In genomic region chr7:2044311-2044882, GRCh38 we compare ENCODE assay signal across 27 cellular contexts.
DNase-seq lines count a peak whose midpoint lies in the region; ATAC-seq and TF ChIP-seq lines count a peak whose summit lies in the region.
"Had no signal": no experiment of that assay in that cellular context is flagged by ENCODE, and none has a peak within 500 bp of the region (broad histone marks: within the 10 kb centered on the region; RNA-seq: fewer than 3 reads in every experiment).

No MANE protein-coding gene starts in this region.

- peaks cover 44% of the 10 kb centered on the region for H3K36me3 Mint-ChIP-seq in Caco-2 (ENCODE audit: insufficient read depth, unreplicated experiment)
- peaks cover 19% of the 10 kb centered on the region for H3K36me3 Mint-ChIP-seq in progenitor cell of endocrine pancreas (ENCODE audit: insufficient read depth)
- peaks cover 4% of the 10 kb centered on the region for H3K36me3 Mint-ChIP-seq in activated CD8-positive, alpha-beta memory T cell treated with anti-CD3 and anti-CD28 coated beads, Interleukin-2, amount 10 ng/mL, durations not matched to agents 7 days and 5 days
- H3K36me3 Mint-ChIP-seq: stimulated activated effector memory CD8-positive, alpha-beta T cell treated with anti-CD3 and anti-CD28 coated beads, Interleukin-12 subunit alpha, Interleukin-12 subunit beta, amount 100 ng/mL, for 72 hours had no signal

- H3K27ac Mint-ChIP-seq in Caco-2 (ENCODE audit: unreplicated experiment) (peak overlapping the region; percentile 28), progenitor cell of endocrine pancreas (peak overlapping the region; percentile 62)
- no peak overlapping the region for H3K27ac Mint-ChIP-seq in activated CD8-positive, alpha-beta memory T cell treated with anti-CD3 and anti-CD28 coated beads, Interleukin-2, amount 10 ng/mL, durations not matched to agents 7 days and 5 days
- H3K27ac Mint-ChIP-seq: activated naive CD8-positive, alpha-beta T cell; activated T-helper 17 cell treated with anti-CD3 and anti-CD28 coated beads, Interleukin-2, amount 50 U/mL, for 72 hours; CD4-positive, CD25-positive, alpha-beta regulatory T cell; IgD-negative memory B cell had no signal

- no peak for ATAC-seq in activated CD8-positive, alpha-beta memory T cell treated with anti-CD3 and anti-CD28 coated beads, Interleukin-2, amount 10 ng/mL, durations not matched to agents 7 days and 5 days
- no peak for ATAC-seq in HG02885 (IDR thresholded peaks at IDR 0.05; ENCODE audit: poor library complexity, unreplicated experiment)
- ATAC-seq: activated T-helper 17 cell treated with anti-CD3 and anti-CD28 coated beads, Interleukin-2, amount 50 U/mL, for 72 hours; left lung; SK-N-SH treated with all-trans-retinoic acid at 6 μM for 48 hours; stimulated activated effector memory CD8-positive, alpha-beta T cell treated with anti-CD3 and anti-CD28 coated beads, Interleukin-12 subunit alpha, Interleukin-12 subunit beta, amount 100 ng/mL, for 72 hours had no signal

- CTCF ChIA-PET in A673 (lab: Charles Lee): no interaction called here
- CTCF ChIA-PET in Caco-2 (lab: Charles Lee): no interaction called here
- CTCF ChIA-PET in activated CD8-positive, alpha-beta memory T cell treated with anti-CD3 and anti-CD28 coated beads, Interleukin-2, amount 10 ng/mL, durations not matched to agents 7 days and 5 days (lab: Charles Lee): no interaction called here

- H3K4me3 Mint-ChIP-seq in Caco-2 (ENCODE audit: unreplicated experiment) (no peak overlapping the region), progenitor cell of endocrine pancreas (ENCODE audit: low read depth) (no peak overlapping the region)
- H3K4me3 Mint-ChIP-seq in activated CD8-positive, alpha-beta memory T cell treated with anti-CD3 and anti-CD28 coated beads, Interleukin-2, amount 10 ng/mL, durations not matched to agents 7 days and 5 days: no peak overlapping the region
- H3K4me3 Mint-ChIP-seq: activated naive CD8-positive, alpha-beta T cell; activated T-helper 17 cell treated with anti-CD3 and anti-CD28 coated beads, Interleukin-2, amount 50 U/mL, for 72 hours; CD4-positive, CD25-positive, alpha-beta regulatory T cell; IgD-negative memory B cell; stimulated activated effector memory CD8-positive, alpha-beta T cell treated with anti-CD3 and anti-CD28 coated beads, Interleukin-12 subunit alpha, Interleukin-12 subunit beta, amount 100 ng/mL, for 72 hours had no signal

- H3K4me1 Mint-ChIP-seq in Caco-2 (ENCODE audit: low read depth, unreplicated experiment) (peaks cover 20% of the 10 kb centered on the region), progenitor cell of endocrine pancreas (ENCODE audit: low read depth) (peaks cover 6% of the 10 kb centered on the region)
- peaks cover 13% of the 10 kb centered on the region for H3K4me1 Mint-ChIP-seq in activated CD8-positive, alpha-beta memory T cell treated with anti-CD3 and anti-CD28 coated beads, Interleukin-2, amount 10 ng/mL, durations not matched to agents 7 days and 5 days

- intact Hi-C loops in A673 (cut with micrococcal nuclease; ENCODE audit: unreplicated experiment): no loop called here
- intact Hi-C loops in Caco-2 (cut with micrococcal nuclease; ENCODE audit: unreplicated experiment): no loop called here

- H3K27ac ChIP-seq in A673 (ENCODE audit: low read depth, low read length, poor library complexity, severe bottlenecking): peak overlapping the region; percentile 72
- H3K27ac ChIP-seq: left lung, testis, VCaP had no signal

- no peak overlapping the region for H3K4me3 ChIP-seq in A673 (ENCODE audit: low read depth, low read length, poor library complexity, severe bottlenecking)
- no peak overlapping the region for H3K4me3 ChIP-seq in Caco-2 (ENCODE audit: low read depth, low read length)
- H3K4me3 ChIP-seq: left lung, smooth muscle cell, testis had no signal

- no peaks in the 10 kb centered on the region for H3K9me3 Mint-ChIP-seq in Caco-2 (ENCODE audit: unreplicated experiment)
- peaks cover 4% of the 10 kb centered on the region for H3K9me3 Mint-ChIP-seq in progenitor cell of endocrine pancreas (ENCODE audit: low read depth)
- H3K9me3 Mint-ChIP-seq in activated CD8-positive, alpha-beta memory T cell treated with anti-CD3 and anti-CD28 coated beads, Interleukin-2, amount 10 ng/mL, durations not matched to agents 7 days and 5 days (ENCODE audit: low read depth): no peaks in the 10 kb centered on the region
- H3K9me3 Mint-ChIP-seq: activated T-helper 17 cell treated with anti-CD3 and anti-CD28 coated beads, Interleukin-2, amount 50 U/mL, for 72 hours; IgD-negative memory B cell; stimulated activated effector memory CD8-positive, alpha-beta T cell treated with anti-CD3 and anti-CD28 coated beads, Interleukin-12 subunit alpha, Interleukin-12 subunit beta, amount 100 ng/mL, for 72 hours had no signal

- H3K9me3 ChIP-seq in A673 (ENCODE audit: low read depth, low read length, poor library complexity, severe bottlenecking) (no peaks in the 10 kb centered on the region), Caco-2 (no peaks in the 10 kb centered on the region)
- H3K9me3 ChIP-seq: left lung, testis had no signal

- no peaks in the 10 kb centered on the region for H3K27me3 ChIP-seq in A673 (replicated peaks; ENCODE audit: insufficient read depth, low read depth, low read length, poor library complexity)
- H3K27me3 ChIP-seq in Caco-2 (replicated peaks; ENCODE audit: control insufficient read depth, insufficient read depth, low read length): no peaks in the 10 kb centered on the region
- H3K27me3 ChIP-seq: left lung, testis had no signal

- H3K27me3 Mint-ChIP-seq in Caco-2 (ENCODE audit: insufficient read depth, unreplicated experiment) (no peaks in the 10 kb centered on the region), progenitor cell of endocrine pancreas (no peaks in the 10 kb centered on the region)
- peaks cover 8% of the 10 kb centered on the region for H3K27me3 Mint-ChIP-seq in activated CD8-positive, alpha-beta memory T cell treated with anti-CD3 and anti-CD28 coated beads, Interleukin-2, amount 10 ng/mL, durations not matched to agents 7 days and 5 days
- H3K27me3 Mint-ChIP-seq: activated naive CD8-positive, alpha-beta T cell; activated T-helper 17 cell treated with anti-CD3 and anti-CD28 coated beads, Interleukin-2, amount 50 U/mL, for 72 hours; CD4-positive, CD25-positive, alpha-beta regulatory T cell; IgD-negative memory B cell had no signal

- no peak for DNase-seq in A673 (ENCODE audit: low spot score)
- peak in 1 of 2 experiments; percentile 30 for DNase-seq in Caco-2
- DNase-seq in islet precursor cell: peak; percentile 43
- no peak for DNase-seq in progenitor cell of endocrine pancreas (ENCODE audit: low spot score, unreplicated experiment)
- DNase-seq in activated CD8-positive, alpha-beta memory T cell treated with anti-CD3 and anti-CD28 coated beads, Interleukin-2, amount 10 ng/mL, durations not matched to agents 7 days and 5 days: no peak
- DNase-seq in AG08395 (ENCODE audit: low spot score): no peak
- DNase-seq in NCI-H2081 treated with DMSO at 0.1 percent for 48 hours (lab: John Stamatoyannopoulos, UW): no peak
- DNase-seq: activated CD4-positive, alpha-beta T cell treated with anti-CD3 and anti-CD28 coated beads, Interleukin-2, amount 50 U/mL, for 1 hour; CD4-positive, CD25-positive, alpha-beta regulatory T cell; erythroblast; foreskin fibroblast; NCI-H1092 treated with DMSO at 0.1 percent for 48 hours; NCI-H1930; NCI-H2227 treated with DMSO at 0.1 percent for 48 hours; NCI-H748 treated with DMSO at 0.1 percent for 48 hours; RPMI8226; T-helper 2 cell; testis had no signal

- H3K4me1 ChIP-seq in A673 (ENCODE audit: insufficient read depth, low read length, poor library complexity, severe bottlenecking): peaks cover 41% of the 10 kb centered on the region
- peaks cover 3% of the 10 kb centered on the region; the same call in 1 of the 2 replicates for H3K4me1 ChIP-seq in Caco-2
- H3K4me1 ChIP-seq: left lung, testis had no signal

- no peaks in the 10 kb centered on the region for H3K36me3 ChIP-seq in A673 (ENCODE audit: insufficient read depth, low read length, poor library complexity, severe bottlenecking)
- H3K36me3 ChIP-seq in Caco-2 (ENCODE audit: control insufficient read depth, insufficient read depth, low read length): peaks cover 1% of the 10 kb centered on the region; the same call in 1 of the 2 replicates

- POLR2A ChIA-PET in A673 (lab: Charles Lee; ENCODE audit: low non-redundant PET) (no interaction called here), Caco-2 (lab: Charles Lee) (no interaction called here)

- BruUV-seq in A673 (replicated peaks; lab: Mats Ljungman, UMichigan) (no TSS peak), Caco-2 (replicated peaks; lab: Mats Ljungman, UMichigan) (no TSS peak)

- no peak for TF ChIP-seq CTCF in A673 (conservative IDR thresholded peaks at IDR 0.05; ENCODE audit: low read depth, low read length)
- TF ChIP-seq CTCF in Caco-2 (IDR thresholded peaks at IDR 0.05; ENCODE audit: insufficient read depth in 1 of 2, low read depth in 1 of 2, low read length in 1 of 2, severe bottlenecking in 1 of 2, unreplicated experiment in 1 of 2): no peak
- no peak for TF ChIP-seq CTCF in progenitor cell of endocrine pancreas (IDR thresholded peaks at IDR 0.05; ENCODE audit: unreplicated experiment)
